31 cellular contexts compared by ENCODE assay signal in the genomic region with DNA sequence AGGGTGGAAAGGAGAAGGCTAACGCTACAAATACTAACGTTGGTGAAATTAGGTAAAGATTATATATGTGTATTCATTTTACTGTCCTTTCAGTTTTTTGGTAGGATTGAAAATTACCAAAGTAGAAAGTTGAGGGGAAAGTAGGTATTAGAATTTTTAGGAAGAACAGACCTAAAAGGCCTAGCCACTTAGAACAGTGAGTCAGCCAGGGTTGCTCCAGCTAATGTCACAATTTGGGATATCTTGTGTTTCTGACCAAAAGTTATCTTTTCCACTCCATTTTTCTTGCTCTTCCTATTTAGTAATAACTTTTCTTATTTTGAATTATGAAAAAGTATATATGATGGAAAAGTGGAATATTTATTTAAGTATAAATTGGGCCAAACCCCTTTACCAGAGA. TPM values are rescaled to one million over a fixed set of nuclear protein-coding genes. Genes with fewer than 3 reads are reported as not detected.
"Had no signal": no experiment of that assay in that cellular context is flagged by ENCODE, and none has a peak within 500 bp of the region (broad histone marks: within the 10 kb centered on the region; RNA-seq: fewer than 3 reads in every experiment).

No MANE protein-coding gene starts in this region.

- H3K27me3 ChIP-seq: adrenal gland, ascending aorta, cardiac muscle cell had no signal

- H3K4me3 ChIP-seq: adrenal gland, ascending aorta, cardiac muscle cell had no signal

- H3K4me1 ChIP-seq: ascending aorta had no signal

- DNase-seq: activated CD4-positive, alpha-beta memory T cell treated with anti-CD3 and anti-CD28 coated beads for 36 hours; activated CD4-positive, alpha-beta T cell treated with anti-CD3 and anti-CD28 coated beads for 1 hour; activated CD4-positive, alpha-beta T cell treated with anti-CD3 and anti-CD28 coated beads for 36 hours; activated CD4-positive, alpha-beta T cell treated with anti-CD3 and anti-CD28 coated beads for 48 hours; activated CD4-positive, alpha-beta T cell treated with anti-CD3 and anti-CD28 coated beads, Interleukin-2, amount 10 ng/mL, durations not matched to agents 7 days and 5 days; activated CD4-positive, CD25-positive, alpha-beta regulatory T cell; activated CD8-positive, alpha-beta memory T cell treated with anti-CD3 and anti-CD28 coated beads, Interleukin-2, amount 50 U/mL, for 4 hours; activated CD8-positive, alpha-beta T cell treated with anti-CD3 and anti-CD28 coated beads for 36 hours; activated effector memory CD4-positive, alpha-beta T cell treated with anti-CD3 and anti-CD28 coated beads, Interleukin-2, amount 50 U/mL, for 16 hours; activated gamma-delta T cell treated with Interleukin-2 at 50 U/mL for 16 hours; activated naive CD4-positive, alpha-beta T cell; activated naive CD4-positive, alpha-beta T cell treated with anti-CD3 and anti-CD28 coated beads for 36 hours; activated naive CD4-positive, alpha-beta T cell treated with anti-CD3 and anti-CD28 coated beads, Interleukin-2, amount 50 U/mL, for 16 hours; activated naive CD8-positive, alpha-beta T cell treated with anti-CD3 and anti-CD28 coated beads for 36 hours; activated T-cell treated with anti-CD3 and anti-CD28 coated beads for 4 hours; activated T-cell treated with anti-CD3 and anti-CD28 coated beads, Interleukin-2, amount 50 U/mL, for 1 hour; activated T-cell treated with anti-CD3 and anti-CD28 coated beads, Interleukin-2, amount 50 U/mL, for 4 hours; activated T-cell treated with anti-CD3 and anti-CD28 coated beads, Interleukin-2, amount 50 U/mL, for 72 hours; adrenal gland; amygdala; anterior cingulate cortex; cerebellar nuclear complex; T-helper 1 cell; T-helper 2 cell; T-helper 9 cell had no signal

- FAIRE-seq: bronchial epithelial cell, TTC549 had no signal

- H3K9me3 ChIP-seq: adrenal gland, ascending aorta had no signal

- H3K27ac ChIP-seq: adrenal gland, ascending aorta, cardiac muscle cell, VCaP had no signal

RNA-seq across cellular contexts. Expression of a gene that starts 40.1 kb away (rescaled TPM):
- total RNA-seq: activated CD4-positive, alpha-beta T cell treated with anti-CD3 and anti-CD28 coated beads, Interleukin-2, amount 10 ng/mL, durations not matched to agents 7 days and 5 days; activated CD8-positive, alpha-beta T cell treated with anti-CD3 and anti-CD28 coated beads for 36 hours; activated T-helper 17 cell treated with anti-CD3 and anti-CD28 coated beads, Interleukin-2, amount 50 U/mL, for 72 hours had no signal
